25 cellular contexts compared by ENCODE assay signal in the genomic region with DNA sequence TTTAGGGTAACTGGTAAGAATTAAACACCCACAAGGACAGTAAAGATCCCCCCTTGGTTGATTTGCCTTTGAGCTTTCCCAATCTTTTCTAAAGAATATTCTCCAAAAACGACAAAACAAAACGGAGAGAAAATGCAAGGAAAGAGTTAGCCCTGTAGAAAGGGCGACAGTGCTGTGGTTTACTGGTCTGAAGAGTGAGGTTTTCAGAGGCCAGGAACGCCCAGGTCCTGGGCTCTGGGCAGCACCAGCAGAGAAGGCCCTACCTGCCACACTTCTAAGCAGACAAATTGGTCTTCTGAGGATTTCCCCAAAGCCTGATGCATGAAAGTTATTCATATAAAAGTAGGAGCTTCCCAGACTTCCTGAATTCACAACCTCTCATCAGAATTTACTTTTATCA.
"Had no signal": no experiment of that assay in that cellular context is flagged by ENCODE, and none has a peak within 500 bp of the region (broad histone marks: within the 10 kb centered on the region; RNA-seq: fewer than 3 reads in every experiment).

No MANE protein-coding gene starts in this region.

- DNase-seq: islet precursor cell; left ventricle myocardium inferior; naive thymus-derived CD8-positive, alpha-beta T cell; nucleus accumbens; pancreas; posterior cingulate gyrus; retina; right cardiac atrium; spleen; stimulated activated CD4-positive, alpha-beta T cell treated with anti-CD3 and anti-CD28 coated beads, Interleukin-4, amount 100 ng/mL, for 4 hours; stimulated activated CD8-positive, alpha-beta memory T cell treated with anti-CD3 and anti-CD28 coated beads, Interleukin-4, amount 100 ng/mL, for 48 hours; stimulated activated naive CD4-positive, alpha-beta T cell treated with Interleukin-2 at 50 U/mL for 16 hours; stimulated activated naive CD8-positive, alpha-beta T cell treated with anti-CD3 and anti-CD28 coated beads, Interleukin-15, amount 100 ng/mL, for 72 hours; substantia nigra; testis; thyroid gland; transverse colon; upper lobe of left lung had no signal

- H2AFZ ChIP-seq: hepatocyte had no signal

- ATAC-seq: naive thymus-derived CD8-positive, alpha-beta T cell; pancreas; right cardiac atrium; sciatic nerve; stimulated activated memory B cell treated with anti-CD40 and anti-IgM and Interleukin-4, amounts not matched to agents 10 μg/mL and 1 μg/mL and 100 μg/mL, for 72 hours; stimulated activated naive CD8-positive, alpha-beta T cell treated with anti-CD3 and anti-CD28 coated beads, Interleukin-15, amount 100 ng/mL, for 72 hours had no signal

- H3K27ac ChIP-seq: hepatocyte, left ventricle myocardium inferior, pancreas, prostate gland, skin epidermis, spleen, testis, thyroid gland, transverse colon, upper lobe of left lung, vagina had no signal

- FAIRE-seq: pancreas had no signal

- H3K9me3 ChIP-seq: pancreas, prostate gland, testis, thyroid gland, transverse colon, upper lobe of left lung, vagina had no signal

- H3K4me1 ChIP-seq: pancreas, prostate gland, spleen, testis, thyroid gland, transverse colon, upper lobe of left lung, vagina had no signal

- H3K79me2 ChIP-seq: hepatocyte had no signal

- H3K4me3 ChIP-seq: hepatocyte, left ventricle myocardium inferior, lung, pancreas, prostate gland, skin epidermis, spleen, testis, thyroid gland, transverse colon, upper lobe of left lung, vagina had no signal

- H3K4me2 ChIP-seq: hepatocyte had no signal

- H3K27me3 ChIP-seq: hepatocyte, pancreas, spleen, testis, thyroid gland, transverse colon, upper lobe of left lung, vagina had no signal

- H3K36me3 ChIP-seq: left ventricle myocardium inferior, pancreas, prostate gland, spleen, thyroid gland, transverse colon, upper lobe of left lung, vagina had no signal
